In the genomic region with DNA sequence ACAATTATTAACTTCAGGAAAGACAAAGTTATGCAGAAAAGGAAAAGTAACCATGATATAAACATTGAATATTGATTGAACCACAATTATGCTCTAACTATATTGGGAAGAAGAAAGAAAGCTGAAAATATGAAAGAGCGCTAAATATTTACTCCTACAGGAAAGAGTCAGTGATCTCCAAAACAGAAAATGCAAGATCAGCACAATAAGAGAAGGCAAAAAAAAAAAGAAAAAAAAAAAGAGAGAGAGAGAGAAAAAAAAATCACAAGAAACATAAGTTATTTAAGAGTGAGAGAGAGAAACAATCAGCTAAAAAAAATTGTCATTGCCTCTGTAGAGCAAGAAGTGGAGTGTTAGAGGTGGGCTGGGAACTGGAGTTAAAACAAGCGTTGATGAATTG, we compare ENCODE assay signal across 1 cellular context.
TF ChIP-seq lines count a peak whose summit lies in the region.

No MANE protein-coding gene starts in this region.

TF ChIP-seq in IMR-90, 13 proteins besides CTCF, POLR2A, EP300 and RAD21:
- TF ChIP-seq NFE2L2 (IDR thresholded peaks at IDR 0.05; ENCODE audit: low read depth, low read length) = no peak
- peak; percentile 98 for TF ChIP-seq MAFK (IDR thresholded peaks at IDR 0.05; ENCODE audit: low read depth, low read length)
TF ChIP-seq in IMR-90: peak in this region for 1.
